Comparison of ENCODE assay signal across 8 cellular contexts in the genomic region with DNA sequence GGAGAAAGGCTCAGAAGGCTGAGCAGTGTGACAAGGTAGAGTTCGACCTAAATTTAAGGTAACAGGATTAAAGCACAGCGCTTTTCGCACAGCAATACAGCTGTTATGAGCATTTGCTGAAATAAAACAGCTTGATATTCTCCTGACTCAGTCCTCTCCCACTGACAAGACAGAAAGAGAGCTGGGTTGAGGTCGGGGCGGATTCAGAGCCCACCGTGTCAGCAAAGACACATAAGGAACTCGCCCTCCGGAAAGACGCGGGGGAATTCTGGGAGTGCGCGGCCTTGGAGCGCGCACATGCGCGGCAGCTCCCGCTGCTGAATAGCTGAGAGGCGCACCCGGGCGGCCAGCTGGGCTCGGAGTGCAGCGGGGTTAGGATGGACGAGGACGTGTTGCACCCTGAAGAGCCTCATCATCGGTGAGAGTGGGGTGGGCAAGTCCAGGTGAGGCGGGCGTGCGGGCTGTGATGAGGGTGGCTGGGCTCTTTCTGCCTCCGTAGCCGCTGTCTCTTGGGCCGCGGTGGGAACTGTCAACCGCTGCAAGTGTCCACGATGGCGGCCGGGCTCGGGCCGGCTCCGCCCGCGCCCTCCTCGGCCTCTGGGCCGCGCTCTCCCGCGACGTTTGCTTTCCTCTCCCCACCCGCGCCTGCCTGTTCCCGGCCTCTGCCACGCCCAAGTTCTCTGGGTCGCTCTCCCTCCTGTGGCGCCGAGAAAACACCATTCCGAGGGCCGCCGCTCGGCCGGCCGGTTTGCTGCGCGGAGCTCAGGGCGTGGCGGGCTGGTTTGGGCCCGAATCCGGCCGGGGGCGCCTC.
DNase-seq lines count a peak whose midpoint lies in the region; ATAC-seq and TF ChIP-seq lines count a peak whose summit lies in the region.

No MANE protein-coding gene starts in this region.

- no peaks in the 10 kb centered on the region for H3K27me3 ChIP-seq in mucosa of rectum (ENCODE audit: control insufficient read depth in 2 of 2, insufficient read depth in 2 of 2, low read length in 2 of 2)

- DNase-seq in AG09319 (ENCODE audit: extremely low read depth, low read depth) (peak; percentile 22), NCI-H510A treated with DMSO at 0.1 percent for 48 hours (lab: John Stamatoyannopoulos, UW) (peak; percentile 46), activated T-cell treated with anti-CD3 and anti-CD28 coated beads for 1 hour (ENCODE audit: low read depth) (peak; percentile 23), epithelial cell of prostate (ENCODE audit: low read depth, low spot score) (no peak), superior temporal gyrus (ENCODE audit: extremely low spot score) (peak; percentile 84)

- no peaks in the 10 kb centered on the region for H3K9me3 ChIP-seq in mucosa of rectum (ENCODE audit: control insufficient read depth in 2 of 2, low read length in 2 of 2)

- H3K4me3 ChIP-seq in mucosa of rectum (ENCODE audit: low read length in 2 of 2), result peak overlapping the region; percentile 82 to 94

- no peak for TF ChIP-seq CTCF in AG09319 (IDR thresholded peaks at IDR 0.05; ENCODE audit: low read depth, low read length)

- peak overlapping the region; percentile 77 to 85 for H3K9ac ChIP-seq in mucosa of rectum (ENCODE audit: low read depth in 1 of 2, low read length in 2 of 2)

- peak overlapping the region; percentile 72 for H3K27ac ChIP-seq in epithelial cell of prostate
- peak overlapping the region; percentile 69 to 87 for H3K27ac ChIP-seq in mucosa of rectum (ENCODE audit: low read depth in 2 of 2, low read length in 2 of 2)

- peak; percentile 69 for ATAC-seq in GM18907 (IDR thresholded peaks at IDR 0.05; ENCODE audit: unreplicated experiment)
- ATAC-seq in HG03108 (IDR thresholded peaks at IDR 0.05; ENCODE audit: unreplicated experiment), result peak; percentile 83

- H3K36me3 ChIP-seq in mucosa of rectum (ENCODE audit: control insufficient read depth in 2 of 2, insufficient read depth in 2 of 2, low read length in 2 of 2), result no peaks in the 10 kb centered on the region

- H3K4me1 ChIP-seq in mucosa of rectum (ENCODE audit: control insufficient read depth in 2 of 2, insufficient read depth in 2 of 2, low read length in 2 of 2), result peaks cover 3 to 9% of the 10 kb centered on the region in 2 donors
